Comparison of ENCODE assay signal across 10 cellular contexts in genomic region chr17:44587339-44587738, GRCh38. TPM values are rescaled to one million over a fixed set of nuclear protein-coding genes. Genes with fewer than 3 reads are reported as not detected.
A peak's percentile ranks its signal among the peaks of the same experiment; 100 is the strongest.
DNase-seq lines count a peak whose midpoint lies in the region; ATAC-seq and TF ChIP-seq lines count a peak whose summit lies in the region.
"Had no signal": no experiment of that assay in that cellular context is flagged by ENCODE, and none has a peak within 500 bp of the region (broad histone marks: within the 10 kb centered on the region; RNA-seq: fewer than 3 reads in every experiment).

No MANE protein-coding gene starts in this region.

- H3K4me3 ChIP-seq in PC-9 (no peak overlapping the region; the same call in 1 of the 2 replicates), MM.1S (ENCODE audit: low read length) (no peak overlapping the region)

- no peaks in the 10 kb centered on the region for H3K36me3 ChIP-seq in PC-9 (ENCODE audit: low read depth)
- H3K36me3 ChIP-seq in MM.1S (replicated peaks; ENCODE audit: insufficient read depth, low read length): no peaks in the 10 kb centered on the region

- peak; percentile 72 for DNase-seq in DMS53 (lab: John Stamatoyannopoulos, UW)
- DNase-seq in PC-9: peak; percentile 84 to 93
- peak; percentile 86 for DNase-seq in non-pigmented ciliary epithelial cell (ENCODE audit: low read depth)
- DNase-seq in amygdala (lab: John Stamatoyannopoulos, UW): no peak
- DNase-seq in MM.1S: no peak
- no peak for DNase-seq in head of caudate nucleus
- no peak for DNase-seq in immature natural killer cell
- DNase-seq: activated naive CD8-positive, alpha-beta T cell treated with anti-CD3 and anti-CD28 coated beads for 36 hours had no signal

- H3K4me3 Mint-ChIP-seq in immature natural killer cell: no peak overlapping the region
- H3K4me3 Mint-ChIP-seq: activated naive CD8-positive, alpha-beta T cell treated with anti-CD3 and anti-CD28 coated beads for 36 hours; naive thymus-derived CD8-positive, alpha-beta T cell had no signal

- TF ChIP-seq CTCF in PC-9 (conservative IDR thresholded peaks at IDR 0.05) (no peak), MM.1S (IDR thresholded peaks at IDR 0.05; ENCODE audit: low read length) (no peak)

- H3K27ac ChIP-seq in PC-9 (peak overlapping the region; percentile 55), MM.1S (ENCODE audit: low read length) (no peak overlapping the region)

- no peak overlapping the region for H3K27ac Mint-ChIP-seq in immature natural killer cell
- H3K27ac Mint-ChIP-seq: activated naive CD8-positive, alpha-beta T cell treated with anti-CD3 and anti-CD28 coated beads for 36 hours; naive thymus-derived CD8-positive, alpha-beta T cell had no signal

- peaks cover 0 to 7% (median 2%) of the 10 kb centered on the region in 3 donors for H3K27me3 Mint-ChIP-seq in immature natural killer cell (ENCODE audit: low read depth in 3 of 3)

- H3K79me2 ChIP-seq in PC-9 (ENCODE audit: low read depth): no peaks in the 10 kb centered on the region
- H3K79me2 ChIP-seq in MM.1S (ENCODE audit: low read length): no peaks in the 10 kb centered on the region

- intact Hi-C loops in PC-9 (cut with micrococcal nuclease; ENCODE audit: unreplicated experiment): loop anchor here (2.0 kb wide), 1 partner anchor 51 kb away; no protein-coding TSS in a partner anchor
- intact Hi-C loops in head of caudate nucleus (cut with DNase I): no loop called here

- no peak overlapping the region for H3K9ac ChIP-seq in MM.1S (ENCODE audit: low read length)

- no TSS peak for BruUV-seq in PC-9 (replicated peaks; lab: Mats Ljungman, UMichigan)

- H3K36me3 Mint-ChIP-seq in immature natural killer cell: no peaks in the 10 kb centered on the region
- H3K36me3 Mint-ChIP-seq: activated naive CD8-positive, alpha-beta T cell treated with anti-CD3 and anti-CD28 coated beads for 36 hours; naive thymus-derived CD8-positive, alpha-beta T cell had no signal

- H3K27me3 ChIP-seq in PC-9 (ENCODE audit: insufficient read depth, low read depth): no peaks in the 10 kb centered on the region
- H3K27me3 ChIP-seq in MM.1S (replicated peaks; ENCODE audit: insufficient read depth, low read length): peaks cover 13% of the 10 kb centered on the region

- H2AFZ ChIP-seq in PC-9 (peak overlapping the region; percentile 76), MM.1S (ENCODE audit: low read length) (no peak overlapping the region)

- H3F3A ChIP-seq in PC-9 (ENCODE audit: insufficient read depth, low read depth) (peaks cover 18% of the 10 kb centered on the region), MM.1S (ENCODE audit: insufficient read depth, low read length) (no peaks in the 10 kb centered on the region)

- POLR2A ChIA-PET in PC-9 (lab: Charles Lee; ENCODE audit: unreplicated experiment): interaction anchor here (0.5 to 0.6 kb wide), 5 partner anchors 30 to 1589 kb away, joined by 3 to 8 read pairs (median 3); partner anchors contain the start of genes FZD2 and RPL27

- H3K9me2 ChIP-seq in PC-9 (ENCODE audit: insufficient read depth) (no peaks in the 10 kb centered on the region), MM.1S (replicated peaks; ENCODE audit: insufficient read depth, low read length) (no peaks in the 10 kb centered on the region)

- H4K20me1 ChIP-seq in PC-9 (ENCODE audit: insufficient read depth): no peaks in the 10 kb centered on the region
- H4K20me1 ChIP-seq in MM.1S (ENCODE audit: insufficient read depth, low read length): no peaks in the 10 kb centered on the region

- H3K4me1 Mint-ChIP-seq in immature natural killer cell: no peaks in the 10 kb centered on the region
- H3K4me1 Mint-ChIP-seq: activated naive CD8-positive, alpha-beta T cell treated with anti-CD3 and anti-CD28 coated beads for 36 hours; naive thymus-derived CD8-positive, alpha-beta T cell had no signal

- H3K9me3 ChIP-seq in PC-9 (ENCODE audit: insufficient read depth, low read depth) (no peaks in the 10 kb centered on the region), MM.1S (replicated peaks; ENCODE audit: insufficient read depth, low read length) (no peaks in the 10 kb centered on the region)

- ATAC-seq in esophagus mucosa: peak; percentile 93
- ATAC-seq: naive thymus-derived CD8-positive, alpha-beta T cell had no signal

- H3K4me2 ChIP-seq in PC-9 (peak overlapping the region; percentile 68), MM.1S (ENCODE audit: low read depth, low read length) (no peak overlapping the region)

- H3K4me1 ChIP-seq in PC-9 (replicated peaks; ENCODE audit: insufficient read depth) (peaks cover 32% of the 10 kb centered on the region), MM.1S (ENCODE audit: low read length) (no peaks in the 10 kb centered on the region)

- CTCF ChIA-PET in PC-9 (lab: Charles Lee): interaction anchor here (0.6 kb wide), 1 partner anchor 20 kb away, joined by 3 read pairs; no protein-coding TSS in a partner anchor

- H3K9me3 Mint-ChIP-seq in immature natural killer cell: no peaks in the 10 kb centered on the region
- H3K9me3 Mint-ChIP-seq: activated naive CD8-positive, alpha-beta T cell treated with anti-CD3 and anti-CD28 coated beads for 36 hours; naive thymus-derived CD8-positive, alpha-beta T cell had no signal

RNA-seq across cellular contexts. Expression of gene FZD2, which starts 30.1 kb away (rescaled TPM):
- 50.5 and 61.8 TPM in 2 replicates for total RNA-seq in PC-9 (2021)
- total RNA-seq in esophagus mucosa: 0.60 TPM
- 1 to 10 TPM in 1 of 3 donors, under 1 TPM in 2; 0.56 to 3.3 (median 0.97) TPM for polyA plus RNA-seq in immature natural killer cell
- total RNA-seq: activated naive CD8-positive, alpha-beta T cell treated with anti-CD3 and anti-CD28 coated beads for 36 hours had no signal

Comparison
In these comparisons a context has a peak if more than half of its experiments do, and no peak if none do; other contexts are left out.
1. DNase-seq: peak in DMS53 (single experiment), PC-9 (2 of 2) and non-pigmented ciliary epithelial cell (single experiment); none in amygdala (0 of 56), MM.1S (single experiment), head of caudate nucleus (0 of 42) and immature natural killer cell (0 of 3).
2. RNA of gene FZD2, which starts 30.1 kb away (total RNA-seq): 50.5 to 61.8 TPM in PC-9; 0.60 TPM in esophagus mucosa (single experiment); every median in the first group is over 10 times any median in the second.